In the genomic region with DNA sequence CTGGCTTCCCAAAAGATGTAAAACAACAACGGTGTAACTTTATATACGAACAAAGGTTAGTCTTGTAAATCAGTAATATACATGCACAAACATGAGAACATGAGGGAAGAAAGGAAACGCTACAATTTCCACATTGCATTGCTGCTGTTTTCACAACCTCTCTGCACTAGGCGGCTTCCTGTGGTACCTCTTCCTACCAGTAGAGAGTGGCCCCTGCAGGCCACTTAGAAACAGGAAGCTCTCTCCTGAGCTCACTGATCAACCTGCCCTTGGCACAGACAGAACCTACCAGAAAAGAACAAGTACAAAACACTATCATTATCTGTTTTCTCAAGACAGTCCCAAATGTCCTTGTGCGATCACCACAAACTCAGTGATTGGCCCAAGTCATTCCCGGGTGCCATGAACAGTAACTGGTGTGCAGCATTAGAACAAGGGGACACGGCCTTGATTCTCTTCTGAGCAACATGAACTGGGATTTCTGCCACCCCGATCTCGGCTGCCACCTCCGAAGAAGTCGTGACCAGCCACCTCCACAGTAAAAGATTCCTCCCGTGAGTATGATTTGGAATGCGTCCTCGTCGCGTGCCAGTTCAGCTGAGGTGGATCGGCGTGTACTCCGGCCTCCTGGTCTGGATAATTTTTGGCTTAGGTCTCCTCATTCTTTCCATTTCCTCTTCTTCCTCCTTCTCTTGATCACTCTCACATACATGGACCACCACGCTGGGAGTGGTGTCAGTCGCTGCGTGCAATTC, we compare ENCODE assay signal across 9 cellular contexts. TPM values are rescaled to one million over a fixed set of nuclear protein-coding genes. Genes with fewer than 3 reads are reported as not detected.
DNase-seq lines count a peak whose midpoint lies in the region; ATAC-seq and TF ChIP-seq lines count a peak whose summit lies in the region.
"Had no signal": no experiment of that assay in that cellular context is flagged by ENCODE, and none has a peak within 500 bp of the region (broad histone marks: within the 10 kb centered on the region; RNA-seq: fewer than 3 reads in every experiment).

No MANE protein-coding gene starts in this region.

- H3K4me3 ChIP-seq in Peyer's patch: no peak overlapping the region

- TF ChIP-seq POLR2A in Peyer's patch (IDR thresholded peaks at IDR 0.05) (no peak), erythroblast (IDR thresholded peaks at IDR 0.05; ENCODE audit: low read length) (no peak)

- peaks cover 15% of the 10 kb centered on the region for H3K4me1 Mint-ChIP-seq in activated CD4-positive, alpha-beta T cell treated with anti-CD3 and anti-CD28 coated beads, Interleukin-2, amount 10 ng/mL, durations not matched to agents 7 days and 5 days

- TF ChIP-seq CTCF in Peyer's patch (IDR thresholded peaks at IDR 0.05): peak in 4 of 6 experiments; percentile 5 to 33 (median 31)

- peaks cover 0 to 17% (median 0%) of the 10 kb centered on the region in 4 donors for H3K4me1 ChIP-seq in Peyer's patch

- H3K36me3 Mint-ChIP-seq in activated CD4-positive, alpha-beta T cell treated with anti-CD3 and anti-CD28 coated beads, Interleukin-2, amount 10 ng/mL, durations not matched to agents 7 days and 5 days (ENCODE audit: low read depth): peaks cover 2% of the 10 kb centered on the region

- no peaks in the 10 kb centered on the region for H3K27me3 Mint-ChIP-seq in activated CD4-positive, alpha-beta T cell treated with anti-CD3 and anti-CD28 coated beads, Interleukin-2, amount 10 ng/mL, durations not matched to agents 7 days and 5 days

- no peak overlapping the region for H3K4me3 Mint-ChIP-seq in activated CD4-positive, alpha-beta T cell treated with anti-CD3 and anti-CD28 coated beads, Interleukin-2, amount 10 ng/mL, durations not matched to agents 7 days and 5 days

- peak; percentile 39 for DNase-seq in activated CD4-positive, alpha-beta T cell treated with anti-CD3 and anti-CD28 coated beads, Interleukin-2, amount 10 ng/mL, durations not matched to agents 7 days and 5 days
- DNase-seq in activated CD4-positive, alpha-beta T cell treated with anti-CD3 and anti-CD28 coated beads, Interleukin-2, amount 50 U/mL, for 4 hours: no peak
- DNase-seq in Peyer's patch (no peak), erythroblast (lab: John Stamatoyannopoulos, UW) (no peak), foreskin melanocyte (no peak), SW 1271 (lab: John Stamatoyannopoulos, UW) (no peak)
- DNase-seq in stimulated activated naive CD8-positive, alpha-beta T cell treated with anti-CD3 and anti-CD28 coated beads, Interleukin-15, Interleukin-2, amounts not matched to agents 100 U/mL and 50 U/mL, for 24 hours: no peak
- DNase-seq: activated effector memory CD4-positive, alpha-beta T cell treated with Interleukin-2 at 50 U/mL for 16 hours had no signal

- POLR2A ChIA-PET in activated CD4-positive, alpha-beta T cell treated with anti-CD3 and anti-CD28 coated beads, Interleukin-2, amount 10 ng/mL, durations not matched to agents 7 days and 5 days (lab: Charles Lee): no interaction called here

- H3K27me3 ChIP-seq in Peyer's patch: no peaks in the 10 kb centered on the region

- H3K9me3 Mint-ChIP-seq in activated CD4-positive, alpha-beta T cell treated with anti-CD3 and anti-CD28 coated beads, Interleukin-2, amount 10 ng/mL, durations not matched to agents 7 days and 5 days: no peaks in the 10 kb centered on the region

- H3K27ac ChIP-seq in Peyer's patch: no peak overlapping the region

- H3K27ac Mint-ChIP-seq in activated CD4-positive, alpha-beta T cell treated with anti-CD3 and anti-CD28 coated beads, Interleukin-2, amount 10 ng/mL, durations not matched to agents 7 days and 5 days: no peak overlapping the region

- H3K9me3 ChIP-seq in Peyer's patch: no peaks in the 10 kb centered on the region

- CTCF ChIA-PET in activated CD4-positive, alpha-beta T cell treated with anti-CD3 and anti-CD28 coated beads, Interleukin-2, amount 10 ng/mL, durations not matched to agents 7 days and 5 days (lab: Charles Lee): interaction anchor here (0.8 to 1.8 kb wide), 2 partner anchors 7 to 8 kb away, joined by 3 to 5 read pairs; no protein-coding TSS in a partner anchor

- H3K36me3 ChIP-seq in Peyer's patch: peaks cover 0 to 42% (median 0%) of the 10 kb centered on the region in 3 donors

- ATAC-seq in esophagus mucosa: peak; percentile 56
- ATAC-seq in stimulated activated naive CD8-positive, alpha-beta T cell treated with anti-CD3 and anti-CD28 coated beads, Interleukin-15, Interleukin-2, amounts not matched to agents 100 U/mL and 50 U/mL, for 24 hours: peak; percentile 58

RNA-seq across cellular contexts. Expression of gene KCNE1, which starts 5.7 kb away (rescaled TPM):
- under 1 TPM; 0.19 to 0.27 TPM for total RNA-seq in activated CD4-positive, alpha-beta T cell treated with anti-CD3 and anti-CD28 coated beads, Interleukin-2, amount 10 ng/mL, durations not matched to agents 7 days and 5 days
- 1 to 10 TPM in 2 of 4 donors, under 1 TPM in 2; 0.70 to 3.8 (median 1.7) TPM for total RNA-seq in Peyer's patch
- total RNA-seq in esophagus mucosa: 0.28 TPM
